In genomic region chr3:38655708-38656300, GRCh38 we compare ENCODE assay signal across 8 cellular contexts. TPM values are rescaled to one million over a fixed set of nuclear protein-coding genes. Genes with fewer than 3 reads are reported as not detected.
DNase-seq lines count a peak whose midpoint lies in the region; ATAC-seq and TF ChIP-seq lines count a peak whose summit lies in the region.

No MANE protein-coding gene starts in this region.

- H3K9me3 Mint-ChIP-seq in activated naive CD4-positive, alpha-beta T cell treated with anti-CD3 and anti-CD28 coated beads, Interleukin-2, amount 50 U/mL, for 72 hours = no peaks in the 10 kb centered on the region
- peaks cover 4% of the 10 kb centered on the region for H3K9me3 Mint-ChIP-seq in WTC11

- no peaks in the 10 kb centered on the region for H3K36me3 Mint-ChIP-seq in activated naive CD4-positive, alpha-beta T cell treated with anti-CD3 and anti-CD28 coated beads, Interleukin-2, amount 50 U/mL, for 72 hours
- no peaks in the 10 kb centered on the region for H3K36me3 Mint-ChIP-seq in WTC11

- CTCF ChIA-PET in WTC11 (lab: Charles Lee) = interaction anchor here (0.6 to 11.1 kb wide), 48 partner anchors 12 to 617 kb away, joined by 3 to 198 read pairs (median 4); partner anchors contain the start of genes ACAA1, DLEC1, EXOG and XYLB

- H3K27ac Mint-ChIP-seq in activated naive CD4-positive, alpha-beta T cell treated with anti-CD3 and anti-CD28 coated beads, Interleukin-2, amount 50 U/mL, for 72 hours = no peak overlapping the region
- no peak overlapping the region; the same call in 1 of the 2 replicates for H3K27ac Mint-ChIP-seq in WTC11

- POLR2A ChIA-PET in WTC11 (lab: Charles Lee) = no interaction called here

- peaks cover 18% of the 10 kb centered on the region for H3K27me3 Mint-ChIP-seq in WTC11 (ENCODE audit: low read depth)

- peak; percentile 45 to 70 for ATAC-seq in activated naive CD4-positive, alpha-beta T cell treated with anti-CD3 and anti-CD28 coated beads, Interleukin-2, amount 50 U/mL, for 72 hours
- peak; percentile 73 for ATAC-seq in WTC11
- ATAC-seq in GM19452 (IDR thresholded peaks at IDR 0.05; ENCODE audit: unreplicated experiment) = no peak

- peak in 1 of 2 donors; percentile 27 for DNase-seq in activated naive CD4-positive, alpha-beta T cell treated with anti-CD3 and anti-CD28 coated beads, Interleukin-2, amount 50 U/mL, for 72 hours (ENCODE audit: low spot score in 2 of 2)
- no peak for DNase-seq in activated naive CD4-positive, alpha-beta T cell treated with Interleukin-2 at 50 U/mL for 16 hours
- peak; percentile 4 for DNase-seq in NCI-H2029 (lab: John Stamatoyannopoulos, UW)
- no peak for DNase-seq in WTC11 (ENCODE audit: low spot score)
- DNase-seq in iPS-NIHi7 (ENCODE audit: extremely low spot score) = peak; percentile 57
- no peak for DNase-seq in HPDE6-E6E7 (ENCODE audit: extremely low spot score)
- DNase-seq in NCI-H187 treated with DMSO at 0.1 percent for 48 hours (lab: John Stamatoyannopoulos, UW) = no peak

- H3K4me3 Mint-ChIP-seq in WTC11 = no peak overlapping the region

- peaks cover 21% of the 10 kb centered on the region for H3K4me1 Mint-ChIP-seq in WTC11

- 0 out of 2 replicates have a peak, but pooled peaks have one; percentile 14 for TF ChIP-seq CTCF in WTC11 (IDR thresholded peaks at IDR 0.05)

TF ChIP-seq in WTC11, 78 proteins besides CTCF, POLR2A, EP300 and RAD21:
- TF ChIP-seq MAX (CRISPR knock-in tag; IDR thresholded peaks at IDR 0.05) = 0 out of 2 replicates have a peak, but pooled peaks have one; percentile 17
- TF ChIP-seq GRHL2 (CRISPR knock-in tag; IDR thresholded peaks at IDR 0.05; ENCODE audit: insufficient replicate concordance, severe bottlenecking) = no peak
- no peak for TF ChIP-seq ZNF512 (CRISPR knock-in tag; IDR thresholded peaks at IDR 0.05; ENCODE audit: borderline replicate concordance)
- no peak for TF ChIP-seq ZNF317 (CRISPR knock-in tag; IDR thresholded peaks at IDR 0.05; ENCODE audit: borderline replicate concordance, low read depth)

RNA-seq across cellular contexts. Expression of gene SCN5A, which starts 6.3 kb away (rescaled TPM):
- total RNA-seq in activated naive CD4-positive, alpha-beta T cell treated with anti-CD3 and anti-CD28 coated beads, Interleukin-2, amount 50 U/mL, for 72 hours = under 1 TPM; 0.18 to 0.66 TPM
- 10.0 to 13.6 TPM (median 11.8 TPM) in 3 replicates for total RNA-seq in WTC11 (2021)

Comparison
In these comparisons a context has a peak if more than half of its experiments do, and no peak if none do; other contexts are left out.
1. DNase-seq: peak in NCI-H2029 (single experiment) and iPS-NIHi7 (single experiment); none in activated naive CD4-positive, alpha-beta T cell treated with Interleukin-2 at 50 U/mL for 16 hours (single experiment), WTC11 (single experiment), HPDE6-E6E7 (single experiment) and NCI-H187 treated with DMSO at 0.1 percent for 48 hours (single experiment).